In genomic region chr7:12649348-12649747, GRCh38 we compare ENCODE assay signal across 1 cellular context.
TF ChIP-seq lines count a peak whose summit lies in the region.

No MANE protein-coding gene starts in this region.

TF ChIP-seq in A549, 52 proteins besides CTCF, POLR2A, EP300 and RAD21 (continued from another document):
- TF ChIP-seq ZC3H11A (IDR thresholded peaks at IDR 0.05) (no peak), HOXA7 (CRISPR knock-in tag; IDR thresholded peaks at IDR 0.05) (no peak)
- TF ChIP-seq, protein P1, sequence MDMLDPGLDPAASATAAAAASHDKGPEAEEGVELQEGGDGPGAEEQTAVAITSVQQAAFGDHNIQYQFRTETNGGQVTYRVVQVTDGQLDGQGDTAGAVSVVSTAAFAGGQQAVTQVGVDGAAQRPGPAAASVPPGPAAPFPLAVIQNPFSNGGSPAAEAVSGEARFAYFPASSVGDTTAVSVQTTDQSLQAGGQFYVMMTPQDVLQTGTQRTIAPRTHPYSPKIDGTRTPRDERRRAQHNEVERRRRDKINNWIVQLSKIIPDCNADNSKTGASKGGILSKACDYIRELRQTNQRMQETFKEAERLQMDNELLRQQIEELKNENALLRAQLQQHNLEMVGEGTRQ (IDR thresholded peaks at IDR 0.05) = no peak
